22 cellular contexts compared by ENCODE assay signal in the genomic region with DNA sequence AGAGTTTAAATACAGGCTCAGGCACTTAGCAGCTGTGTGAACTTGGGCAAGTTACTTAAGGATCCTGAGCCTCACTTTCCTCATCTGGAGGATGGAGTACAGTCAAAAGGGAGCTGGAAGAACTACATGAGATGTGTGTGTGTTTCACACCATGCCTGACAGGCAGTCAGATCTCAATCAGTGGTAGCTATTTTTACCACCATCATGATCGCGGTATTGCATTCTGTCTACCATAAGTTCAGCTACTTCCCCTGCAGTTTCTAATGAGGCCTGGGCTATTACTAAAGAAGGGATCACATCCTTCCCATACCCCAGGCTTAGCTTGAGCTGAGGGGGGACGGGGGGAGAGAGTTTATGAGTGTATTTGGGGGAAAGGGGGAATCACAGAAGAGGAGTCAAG. TPM values are rescaled to one million over a fixed set of nuclear protein-coding genes. Genes with fewer than 3 reads are reported as not detected.
A peak's percentile ranks its signal among the peaks of the same experiment; 100 is the strongest.
DNase-seq lines count a peak whose midpoint lies in the region; ATAC-seq and TF ChIP-seq lines count a peak whose summit lies in the region.
"Had no signal": no experiment of that assay in that cellular context is flagged by ENCODE, and none has a peak within 500 bp of the region (broad histone marks: within the 10 kb centered on the region; RNA-seq: fewer than 3 reads in every experiment).

No MANE protein-coding gene starts in this region.

- CTCF ChIA-PET in IMR-90 (lab: Yijun Ruan, JAX): interaction anchor here (0.5 to 3.1 kb wide), 4 partner anchors 12 to 1518 kb away, joined by 3 to 9 read pairs (median 4); partner anchors contain the start of gene RACGAP1

- no peak overlapping the region for H4K5ac ChIP-seq in IMR-90 (ENCODE audit: low read depth, low read length)

- 0 out of 4 replicates have a peak overlapping the region, but pooled peaks of 1 of the 2 experiments have one; percentile 15 for H4K8ac ChIP-seq in IMR-90 (ENCODE audit: low read depth in 2 of 2, low read length in 2 of 2)

- H2BK15ac ChIP-seq in IMR-90 (ENCODE audit: low read depth, low read length): no peak overlapping the region

- in situ Hi-C loops in IMR-90 (cut with MboI; ENCODE audit: low sequenced_read_pairs): loop anchor here (10.0 kb wide), 1 partner anchor 195 kb away; no protein-coding TSS in a partner anchor

- DNase-seq in NOMO-1 treated with DMSO at 0.1 percent for 48 hours (lab: John Stamatoyannopoulos, UW; ENCODE audit: unreplicated experiment) (peak; percentile 31), NOMO-1 treated with dmso at 0.1 percent for 144 hours (lab: John Stamatoyannopoulos, UW; ENCODE audit: unreplicated experiment) (no peak), IMR-90 (no peak), caudate nucleus (lab: John Stamatoyannopoulos, UW) (no peak), substantia nigra (lab: John Stamatoyannopoulos, UW) (no peak), GM03348 (ENCODE audit: low spot score) (no peak)
- DNase-seq: COR-L47, DMS53, GOT3, Kasumi-1, NCI-H1436 treated with DMSO at 0.1 percent for 48 hours, NCI-H2081, NCI-H226, NCI-H526 had no signal

- ATAC-seq in IMR-90 (ENCODE audit: low read depth) (no peak), HG03521 (IDR thresholded peaks at IDR 0.05; ENCODE audit: unreplicated experiment) (no peak), GM21526 (IDR thresholded peaks at IDR 0.05; ENCODE audit: low FRiP score, unreplicated experiment) (no peak)
- ATAC-seq: GM12878, Panc1, Right ventricle myocardium inferior had no signal

- H2AK5ac ChIP-seq in IMR-90 (ENCODE audit: low read depth, low read length): peak overlapping the region; percentile 58; the same call in 1 of the 2 replicates

- H3K56ac ChIP-seq in IMR-90 (ENCODE audit: extremely low read depth, insufficient read depth, low read length): no peak overlapping the region

- no peak overlapping the region for H3K14ac ChIP-seq in IMR-90 (replicated peaks; ENCODE audit: low read depth, low read length)

- no peak overlapping the region for H3K27ac ChIP-seq in IMR-90 (ENCODE audit: insufficient read depth, low read length)
- peak overlapping the region; percentile 96 for H3K27ac ChIP-seq in caudate nucleus (ENCODE audit: low read depth, low read length)
- H3K27ac ChIP-seq in substantia nigra (ENCODE audit: low read depth, low read length, poor library complexity, severe bottlenecking): peak overlapping the region; percentile 93
- H3K27ac ChIP-seq: SK-N-MC had no signal

- dilution Hi-C loops in IMR-90 (cut with HindIII; ENCODE audit: low sequenced_read_pairs, unreplicated experiment): no loop called here

- peaks cover 0 to 11% of the 10 kb centered on the region in 2 experiments; a peak in 2 of 4 replicates for H3K79me1 ChIP-seq in IMR-90 (ENCODE audit: low read depth in 1 of 2, low read length in 2 of 2)

- no peak overlapping the region for H2BK120ac ChIP-seq in IMR-90 (ENCODE audit: low read depth, low read length)

- TF ChIP-seq RAD21 in IMR-90 (IDR thresholded peaks at IDR 0.05; ENCODE audit: low read length): no peak

- H3K27me3 ChIP-seq in IMR-90 (ENCODE audit: control insufficient read depth, insufficient read depth, low read length): no peaks in the 10 kb centered on the region

- BruUV-seq in IMR-90 (replicated peaks; lab: Mats Ljungman, UMichigan): no TSS peak

- no peaks in the 10 kb centered on the region for H3K9me3 ChIP-seq in IMR-90 (ENCODE audit: control insufficient read depth, insufficient read depth, low read length)

- no peak overlapping the region for H3K9ac ChIP-seq in IMR-90 (ENCODE audit: low read depth, low read length)

- no peak for TF ChIP-seq POLR2A in IMR-90 (IDR thresholded peaks at IDR 0.05; ENCODE audit: low read depth, low read length)

- POLR2A ChIA-PET in IMR-90 (lab: Charles Lee; ENCODE audit: unreplicated experiment): no interaction called here

- H3K36me3 ChIP-seq in IMR-90 (ENCODE audit: control insufficient read depth, insufficient read depth, low read length): no peaks in the 10 kb centered on the region

- TF ChIP-seq CTCF in IMR-90 (conservative IDR thresholded peaks at IDR 0.05; ENCODE audit: low read depth, low read length): no peak

- intact Hi-C loops in IMR-90 (cut with micrococcal nuclease): no loop called here

- H4K91ac ChIP-seq in IMR-90 (ENCODE audit: insufficient read depth, low read depth, low read length): no peak overlapping the region

- no peak overlapping the region for H3K4me2 ChIP-seq in IMR-90 (ENCODE audit: low read depth, low read length)

- no peak overlapping the region for H3K23ac ChIP-seq in IMR-90 (ENCODE audit: low read depth, low read length)

- H3K4ac ChIP-seq in IMR-90 (ENCODE audit: low read depth, low read length): no peak overlapping the region

- no peak overlapping the region for H3K18ac ChIP-seq in IMR-90 (ENCODE audit: low read depth, low read length)

- H2AFZ ChIP-seq in IMR-90 (replicated peaks; ENCODE audit: low read length, poor library complexity): no peak overlapping the region

- no peak overlapping the region for H2BK5ac ChIP-seq in IMR-90 (ENCODE audit: low read depth, low read length, poor library complexity, severe bottlenecking)

- no peak overlapping the region for H3K4me3 ChIP-seq in IMR-90 (ENCODE audit: insufficient read depth, low read depth, low read length)
- H3K4me3 ChIP-seq: GM12878, SK-N-MC had no signal

- WGBS in IMR-90 (ENCODE audit: extremely low coverage in 2 of 2, insufficient read length in 1 of 2), 2 experiments: no CpG with 5 or more reads among the region's 3 CpGs

- H4K20me1 ChIP-seq in IMR-90 (ENCODE audit: insufficient read depth, low read length): no peaks in the 10 kb centered on the region

- peaks cover 15% of the 10 kb centered on the region for H3K4me1 ChIP-seq in IMR-90 (ENCODE audit: control insufficient read depth, insufficient read depth, low read length)

- peaks cover 13% of the 10 kb centered on the region for H3K9me1 ChIP-seq in IMR-90 (ENCODE audit: insufficient read depth, low read length)

- no peak overlapping the region for H2AK9ac ChIP-seq in IMR-90 (replicated peaks; ENCODE audit: low read depth, low read length, poor library complexity)

- no peak overlapping the region for H2BK20ac ChIP-seq in IMR-90 (ENCODE audit: low read depth, low read length)

TF ChIP-seq in IMR-90, 13 proteins besides CTCF, POLR2A, EP300 and RAD21:
- TF ChIP-seq CEBPB (IDR thresholded peaks at IDR 0.05; ENCODE audit: low read depth, low read length): no peak
- TF ChIP-seq USF2 (IDR thresholded peaks at IDR 0.05; ENCODE audit: low read depth, low read length): no peak
- TF ChIP-seq SMC3 (IDR thresholded peaks at IDR 0.05; ENCODE audit: low read depth, low read length): no peak

RNA-seq across cellular contexts. Expression of gene AQP6, which starts 7.0 kb away (rescaled TPM):
- total RNA-seq in IMR-90 (2012; rRNA removed): not detected in 2 replicates
- polyA plus RNA-seq in IMR-90 (2012; rRNA removed): not detected in 2 replicates
- not detected in 2 replicates for polyA plus RNA-seq in IMR-90 (2012; cell fraction: cytosol; rRNA removed)
- 0.01 and 0.03 TPM in 2 replicates for polyA plus RNA-seq in IMR-90 (2012; cell fraction: nucleus; rRNA removed; ENCODE audit: low replicate concordance)
- total RNA-seq: A172, GM12878, Right ventricle myocardium inferior had no signal
- polyA plus RNA-seq: CD14-positive monocyte, GM12878 had no signal

RNA-seq across cellular contexts. Expression of gene AQP5, which starts 18.1 kb away (rescaled TPM):
- not detected in 2 replicates for total RNA-seq in IMR-90 (2012; rRNA removed)
- not detected in 2 replicates for polyA plus RNA-seq in IMR-90 (2012; rRNA removed)
- polyA plus RNA-seq in IMR-90 (2012; cell fraction: cytosol; rRNA removed): not detected in 2 replicates
- polyA plus RNA-seq in IMR-90 (2012; cell fraction: nucleus; rRNA removed; ENCODE audit: low replicate concordance): 0.10 TPM in 1 of 2 replicates, not detected in the other
- total RNA-seq: GM12878 had no signal
- polyA plus RNA-seq: CD14-positive monocyte, GM12878 had no signal

RNA-seq across cellular contexts. Expression of gene AQP2, which starts 29.3 kb away (rescaled TPM):
- total RNA-seq in IMR-90 (2012; rRNA removed): not detected in 2 replicates
- not detected in 2 replicates for polyA plus RNA-seq in IMR-90 (2012; rRNA removed)
- polyA plus RNA-seq in IMR-90 (2012; cell fraction: cytosol; rRNA removed): not detected in 2 replicates
- polyA plus RNA-seq in IMR-90 (2012; cell fraction: nucleus; rRNA removed; ENCODE audit: low replicate concordance): not detected in 2 replicates
- total RNA-seq: A172, GM12878, Right ventricle myocardium inferior had no signal
- polyA plus RNA-seq: CD14-positive monocyte, GM12878 had no signal

RNA-seq across cellular contexts. Expression of gene RACGAP1, which starts 45.5 kb away (rescaled TPM):
- total RNA-seq in IMR-90 (2012; rRNA removed): 93.9 and 110 TPM in 2 replicates
- 29.5 and 37.9 TPM in 2 replicates for polyA plus RNA-seq in IMR-90 (2012; rRNA removed)
- 8.5 and 15.2 TPM in 2 replicates for polyA plus RNA-seq in IMR-90 (2012; cell fraction: cytosol; rRNA removed)
- 5.1 and 18.8 TPM in 2 replicates for polyA plus RNA-seq in IMR-90 (2012; cell fraction: nucleus; rRNA removed; ENCODE audit: low replicate concordance)
